Comparison of ENCODE assay signal across 11 cellular contexts in genomic region chr20:10225439-10226080, GRCh38. TPM values are rescaled to one million over a fixed set of nuclear protein-coding genes. Genes with fewer than 3 reads are reported as not detected.
DNase-seq lines count a peak whose midpoint lies in the region; ATAC-seq, FAIRE-seq and TF ChIP-seq lines count a peak whose summit lies in the region.
"Had no signal": no experiment of that assay in that cellular context is flagged by ENCODE, and none has a peak within 500 bp of the region (broad histone marks: within the 10 kb centered on the region; RNA-seq: fewer than 3 reads in every experiment).

No MANE protein-coding gene starts in this region.

- DNase-seq in GM06990 (ENCODE audit: extremely low read depth, insufficient read length) (no peak), HuH-7 (ENCODE audit: low spot score) (peak; percentile 38), SK-N-SH (peak; percentile 34), LoVo (ENCODE audit: low spot score) (no peak)
- no peak for DNase-seq in activated CD8-positive, alpha-beta memory T cell treated with anti-CD3 and anti-CD28 coated beads, Interleukin-2, amount 10 ng/mL, durations not matched to agents 7 days and 5 days
- DNase-seq: activated CD8-positive, alpha-beta memory T cell treated with anti-CD3 and anti-CD28 coated beads, Interleukin-2, amount 50 U/mL, for 4 hours; glutamatergic neuron; uterus had no signal

- H3K4me3 ChIP-seq in GM06990 (replicated peaks; ENCODE audit: low read depth, low read length) (no peak overlapping the region), SK-N-SH (ENCODE audit: low read depth in 2 of 2, low read length in 1 of 2) (no peak overlapping the region; a peak in 1 of 4 replicates), gastroesophageal sphincter (no peak overlapping the region)
- H3K4me3 ChIP-seq: uterus had no signal

- no peak for TF ChIP-seq EP300 in SK-N-SH (IDR thresholded peaks at IDR 0.05; ENCODE audit: borderline replicate concordance in 1 of 2, low read depth in 1 of 2, low read length in 1 of 2)
- TF ChIP-seq EP300 in gastroesophageal sphincter (IDR thresholded peaks at IDR 0.05), result no peak

- no peaks in the 10 kb centered on the region for H3K4me1 Mint-ChIP-seq in activated CD8-positive, alpha-beta memory T cell treated with anti-CD3 and anti-CD28 coated beads, Interleukin-2, amount 10 ng/mL, durations not matched to agents 7 days and 5 days

- H3K9ac ChIP-seq in SK-N-SH, result no peak overlapping the region

- H3K79me2 ChIP-seq in SK-N-SH (ENCODE audit: insufficient read depth), result no peaks in the 10 kb centered on the region

- peak; percentile 55 for TF ChIP-seq RAD21 in SK-N-SH (IDR thresholded peaks at IDR 0.05; ENCODE audit: low read length)

- H3F3A ChIP-seq in SK-N-SH (replicated peaks; ENCODE audit: insufficient read depth), result no peaks in the 10 kb centered on the region

- TF ChIP-seq CTCF in GM06990 (IDR thresholded peaks at IDR 0.05; ENCODE audit: insufficient read depth, low read length, poor library complexity, severe bottlenecking) (peak; percentile 46), SK-N-SH (IDR thresholded peaks at IDR 0.05) (peak; percentile 53), gastroesophageal sphincter (IDR thresholded peaks at IDR 0.05) (no peak)

- H3K27ac Mint-ChIP-seq in activated CD8-positive, alpha-beta memory T cell treated with anti-CD3 and anti-CD28 coated beads, Interleukin-2, amount 10 ng/mL, durations not matched to agents 7 days and 5 days, result no peak overlapping the region

- peak; percentile 73 for FAIRE-seq in islet of Langerhans (lab: Jason Lieb, UNC)

- no peak for TF ChIP-seq POLR2A in gastroesophageal sphincter (IDR thresholded peaks at IDR 0.05)

- no peaks in the 10 kb centered on the region for H4K20me1 ChIP-seq in SK-N-SH (ENCODE audit: insufficient read depth)

- H3K9me3 ChIP-seq in SK-N-SH, result no peaks in the 10 kb centered on the region
- H3K9me3 ChIP-seq in gastroesophageal sphincter, result no peaks in the 10 kb centered on the region
- H3K9me3 ChIP-seq: uterus had no signal

- H3K36me3 ChIP-seq in GM06990 (ENCODE audit: control insufficient read depth, insufficient read depth, low read length) (no peaks in the 10 kb centered on the region), SK-N-SH (replicated peaks in 1 of 2; ENCODE audit: control insufficient read depth in 1 of 2, insufficient read depth in 2 of 2, low read length in 1 of 2) (peaks cover 0 to 30% of the 10 kb centered on the region in 2 experiments), gastroesophageal sphincter (no peaks in the 10 kb centered on the region)
- H3K36me3 ChIP-seq: uterus had no signal

- H3K27ac ChIP-seq in SK-N-SH (ENCODE audit: low read depth in 2 of 2, low read length in 1 of 2) (no peak overlapping the region), gastroesophageal sphincter (no peak overlapping the region)
- H3K27ac ChIP-seq: uterus had no signal

- 95% methylated on average over 1 of the region's 1 CpG for WGBS in SK-N-SH (ENCODE audit: low lambda C conversion rate)
- WGBS in gastroesophageal sphincter (ENCODE audit: low coverage in 1 of 2), 2 donors, result 56% methylated on average over 1 of the region's 1 CpG; no CpG with 5 or more reads in 1 of the 2 donors

- peaks cover 7% of the 10 kb centered on the region for H3K27me3 Mint-ChIP-seq in activated CD8-positive, alpha-beta memory T cell treated with anti-CD3 and anti-CD28 coated beads, Interleukin-2, amount 10 ng/mL, durations not matched to agents 7 days and 5 days

- H3K9me3 Mint-ChIP-seq in activated CD8-positive, alpha-beta memory T cell treated with anti-CD3 and anti-CD28 coated beads, Interleukin-2, amount 10 ng/mL, durations not matched to agents 7 days and 5 days (ENCODE audit: low read depth), result no peaks in the 10 kb centered on the region

- peaks cover 0 to 7% of the 10 kb centered on the region in 2 experiments; a peak in 2 of 4 replicates for H3K4me1 ChIP-seq in SK-N-SH (ENCODE audit: control insufficient read depth in 1 of 2, insufficient read depth in 2 of 2, low read depth in 1 of 2, low read length in 1 of 2)
- no peaks in the 10 kb centered on the region for H3K4me1 ChIP-seq in gastroesophageal sphincter
- H3K4me1 ChIP-seq: uterus had no signal

- CTCF ChIA-PET in SK-N-SH (lab: Yijun Ruan, JAX), result interaction anchor here (0.6 to 3.6 kb wide), 14 partner anchors 11 to 608 kb away, joined by 3 to 17 read pairs (median 5); partner anchors contain the start of gene MKKS
- CTCF ChIA-PET in activated CD8-positive, alpha-beta memory T cell treated with anti-CD3 and anti-CD28 coated beads, Interleukin-2, amount 10 ng/mL, durations not matched to agents 7 days and 5 days (lab: Charles Lee), result no interaction called here

- H3K36me3 Mint-ChIP-seq in activated CD8-positive, alpha-beta memory T cell treated with anti-CD3 and anti-CD28 coated beads, Interleukin-2, amount 10 ng/mL, durations not matched to agents 7 days and 5 days, result no peaks in the 10 kb centered on the region

- POLR2A ChIA-PET in SK-N-SH (lab: Yijun Ruan, JAX), result no interaction called here

- no peak overlapping the region for H3K4me2 ChIP-seq in SK-N-SH

- no peak overlapping the region for H2AFZ ChIP-seq in SK-N-SH (ENCODE audit: low read depth)

- no peak overlapping the region for H3K4me3 Mint-ChIP-seq in activated CD8-positive, alpha-beta memory T cell treated with anti-CD3 and anti-CD28 coated beads, Interleukin-2, amount 10 ng/mL, durations not matched to agents 7 days and 5 days

- H3K27me3 ChIP-seq in GM06990 (replicated peaks; ENCODE audit: control insufficient read depth, insufficient read depth, low read length) (no peaks in the 10 kb centered on the region), SK-N-SH (ENCODE audit: insufficient read depth) (no peaks in the 10 kb centered on the region), gastroesophageal sphincter (peaks cover 15% of the 10 kb centered on the region)
- H3K27me3 ChIP-seq: uterus had no signal

- no peaks in the 10 kb centered on the region for H3K9me2 ChIP-seq in SK-N-SH

- ATAC-seq in GM18861 (IDR thresholded peaks at IDR 0.05; ENCODE audit: unreplicated experiment), result no peak
- ATAC-seq in activated CD8-positive, alpha-beta memory T cell treated with anti-CD3 and anti-CD28 coated beads, Interleukin-2, amount 10 ng/mL, durations not matched to agents 7 days and 5 days, result no peak
- ATAC-seq in gastroesophageal sphincter, result no peak

TF ChIP-seq in SK-N-SH, 30 proteins besides CTCF, POLR2A, EP300 and RAD21:
- no peak for TF ChIP-seq USF2 (IDR thresholded peaks at IDR 0.05; ENCODE audit: borderline replicate concordance, low read depth, low read length)
- peak; percentile 32; the same call in 1 of the 2 replicates for TF ChIP-seq SMC3 (IDR thresholded peaks at IDR 0.05; ENCODE audit: low read depth, low read length)

RNA-seq across cellular contexts. Expression of gene SNAP25, which starts 6.9 kb away (rescaled TPM):
- polyA plus RNA-seq in SK-N-SH (2012; rRNA removed), result 42.4 and 46.0 TPM in 2 replicates
- polyA plus RNA-seq in SK-N-SH (2012; cell fraction: cytosol; rRNA removed), result 46.0 and 48.8 TPM in 2 replicates
- 89.1 and 142 TPM in 2 replicates for polyA plus RNA-seq in SK-N-SH (2012; cell fraction: nucleus; rRNA removed)
- total RNA-seq in activated CD8-positive, alpha-beta memory T cell treated with anti-CD3 and anti-CD28 coated beads, Interleukin-2, amount 10 ng/mL, durations not matched to agents 7 days and 5 days, result 1 to 10 TPM in 1 of 2 experiments, not detected in 1; 1.6 TPM
- total RNA-seq in gastroesophageal sphincter, result 1 to 10 TPM in 3 of 4 donors, under 1 TPM in 1; 0.47 to 5.5 (median 2.3) TPM

Comparison
In these comparisons a context has a peak if more than half of its experiments do, and no peak if none do; other contexts are left out.
1. DNase-seq: peak in HuH-7 (single experiment) and SK-N-SH (single experiment); none in GM06990 (single experiment), activated CD8-positive, alpha-beta memory T cell treated with anti-CD3 and anti-CD28 coated beads, Interleukin-2, amount 10 ng/mL, durations not matched to agents 7 days and 5 days (single experiment) and LoVo (single experiment).
2. CTCF ChIP-seq: peak in GM06990 (single experiment) and SK-N-SH (single experiment); none in gastroesophageal sphincter (0 of 4).